Comparison of ENCODE assay signal across 1 cellular context in the genomic region with DNA sequence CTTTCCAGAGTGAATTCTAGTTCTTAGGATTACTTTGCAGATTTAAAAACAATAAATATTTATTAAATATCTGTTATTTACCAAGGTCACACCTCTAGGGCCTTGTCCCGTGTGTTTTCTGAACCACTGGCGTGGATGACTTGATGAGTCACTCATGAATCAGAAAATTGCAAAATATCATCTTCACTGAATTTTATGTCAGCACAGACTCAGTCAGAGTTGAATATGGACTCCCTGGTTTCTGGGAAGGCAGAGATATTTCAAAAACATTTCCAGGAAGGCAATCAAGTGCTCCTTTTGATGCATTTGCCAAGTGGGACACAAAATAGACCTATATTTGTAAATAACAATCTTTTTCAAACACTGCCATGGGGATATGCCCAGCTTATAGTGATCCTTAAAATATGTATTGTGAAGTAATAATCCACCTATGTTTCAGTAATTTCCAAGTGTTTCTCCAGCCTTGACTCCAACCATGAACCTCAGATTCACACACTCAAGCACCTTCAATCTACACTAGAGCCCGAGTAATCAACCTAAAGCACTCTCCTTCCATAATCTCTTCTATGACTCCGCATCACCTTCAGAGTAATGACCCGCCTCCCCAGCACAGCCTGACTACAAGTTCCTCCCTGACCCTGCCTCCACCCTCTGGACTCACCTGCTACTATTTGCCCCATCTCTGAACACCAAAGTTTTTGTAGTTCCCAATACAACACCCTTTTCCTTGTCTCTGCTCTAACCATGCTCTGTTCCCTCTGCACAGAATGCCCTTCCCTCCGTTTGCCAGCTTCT.
TF ChIP-seq lines count a peak whose summit lies in the region.

No MANE protein-coding gene starts in this region.

TF ChIP-seq in IMR-90, 13 proteins besides CTCF, POLR2A, EP300 and RAD21:
- TF ChIP-seq NFE2L2 (IDR thresholded peaks at IDR 0.05; ENCODE audit: low read depth, low read length) (no peak), RFX5 (IDR thresholded peaks at IDR 0.05; ENCODE audit: low read depth, low read length) (no peak), MAZ (IDR thresholded peaks at IDR 0.05; ENCODE audit: borderline replicate concordance, low read depth, low read length) (no peak), BHLHE40 (IDR thresholded peaks at IDR 0.05; ENCODE audit: low read depth, low read length) (peak; percentile 88), CEBPB (IDR thresholded peaks at IDR 0.05; ENCODE audit: low read depth, low read length) (peak; percentile 94), CHD1 (IDR thresholded peaks at IDR 0.05; ENCODE audit: low read depth, low read length) (no peak), SMC3 (IDR thresholded peaks at IDR 0.05; ENCODE audit: low read depth, low read length) (no peak), MXI1 (IDR thresholded peaks at IDR 0.05; ENCODE audit: borderline replicate concordance, low read depth, low read length) (no peak), RCOR1 (IDR thresholded peaks at IDR 0.05; ENCODE audit: insufficient replicate concordance, low read length) (no peak), MAFK (IDR thresholded peaks at IDR 0.05; ENCODE audit: low read depth, low read length) (no peak), FOS (IDR thresholded peaks at IDR 0.05; ENCODE audit: low read depth, low read length) (peak; percentile 93)
- TF ChIP-seq, protein P1, sequence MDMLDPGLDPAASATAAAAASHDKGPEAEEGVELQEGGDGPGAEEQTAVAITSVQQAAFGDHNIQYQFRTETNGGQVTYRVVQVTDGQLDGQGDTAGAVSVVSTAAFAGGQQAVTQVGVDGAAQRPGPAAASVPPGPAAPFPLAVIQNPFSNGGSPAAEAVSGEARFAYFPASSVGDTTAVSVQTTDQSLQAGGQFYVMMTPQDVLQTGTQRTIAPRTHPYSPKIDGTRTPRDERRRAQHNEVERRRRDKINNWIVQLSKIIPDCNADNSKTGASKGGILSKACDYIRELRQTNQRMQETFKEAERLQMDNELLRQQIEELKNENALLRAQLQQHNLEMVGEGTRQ (IDR thresholded peaks at IDR 0.05; ENCODE audit: low read depth, low read length): no peak
- TF ChIP-seq, protein P2, sequence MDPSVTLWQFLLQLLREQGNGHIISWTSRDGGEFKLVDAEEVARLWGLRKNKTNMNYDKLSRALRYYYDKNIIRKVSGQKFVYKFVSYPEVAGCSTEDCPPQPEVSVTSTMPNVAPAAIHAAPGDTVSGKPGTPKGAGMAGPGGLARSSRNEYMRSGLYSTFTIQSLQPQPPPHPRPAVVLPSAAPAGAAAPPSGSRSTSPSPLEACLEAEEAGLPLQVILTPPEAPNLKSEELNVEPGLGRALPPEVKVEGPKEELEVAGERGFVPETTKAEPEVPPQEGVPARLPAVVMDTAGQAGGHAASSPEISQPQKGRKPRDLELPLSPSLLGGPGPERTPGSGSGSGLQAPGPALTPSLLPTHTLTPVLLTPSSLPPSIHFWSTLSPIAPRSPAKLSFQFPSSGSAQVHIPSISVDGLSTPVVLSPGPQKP (IDR thresholded peaks at IDR 0.05; ENCODE audit: borderline replicate concordance, low read depth, low read length): no peak
